In genomic region chr1:229579101-229579651, GRCh38 we compare ENCODE assay signal across 8 cellular contexts. TPM values are rescaled to one million over a fixed set of nuclear protein-coding genes. Genes with fewer than 3 reads are reported as not detected.
DNase-seq lines count a peak whose midpoint lies in the region; ATAC-seq and TF ChIP-seq lines count a peak whose summit lies in the region.

No MANE protein-coding gene starts in this region.

- DNase-seq in NCI-H2171 treated with DMSO at 0.1 percent for 48 hours (lab: John Stamatoyannopoulos, UW) (peak; percentile 87), brain microvascular endothelial cell (peak; percentile 21), left lobe of liver (ENCODE audit: low spot score) (peak; percentile 52), type B pancreatic cell (ENCODE audit: extremely low spot score, unreplicated experiment) (no peak), NCI-H1930 (lab: John Stamatoyannopoulos, UW) (no peak)

- peak overlapping the region; percentile 37 for H3K27ac Mint-ChIP-seq in type B pancreatic cell

- H3K27ac ChIP-seq in brain microvascular endothelial cell = no peak overlapping the region

- TF ChIP-seq CTCF in brain microvascular endothelial cell (IDR thresholded peaks at IDR 0.05; ENCODE audit: low read depth, low read length, missing control alignments) = no peak
- no peak for TF ChIP-seq CTCF in type B pancreatic cell (conservative IDR thresholded peaks at IDR 0.05)

- H3K27me3 ChIP-seq in brain microvascular endothelial cell (replicated peaks) = no peaks in the 10 kb centered on the region

- no peaks in the 10 kb centered on the region for H3K27me3 Mint-ChIP-seq in type B pancreatic cell

- H3K4me1 Mint-ChIP-seq in type B pancreatic cell (ENCODE audit: unreplicated experiment) = peaks cover 9% of the 10 kb centered on the region

- H3K9me3 Mint-ChIP-seq in type B pancreatic cell = no peaks in the 10 kb centered on the region

- ATAC-seq in GM18498 (IDR thresholded peaks at IDR 0.05; ENCODE audit: unreplicated experiment) = peak; percentile 91
- peak; percentile 67 for ATAC-seq in HG02981 (IDR thresholded peaks at IDR 0.05; ENCODE audit: unreplicated experiment)
- peak; percentile 83 for ATAC-seq in left lobe of liver
- ATAC-seq in HG03521 (IDR thresholded peaks at IDR 0.05; ENCODE audit: unreplicated experiment) = no peak

- H3K36me3 ChIP-seq in brain microvascular endothelial cell (replicated peaks) = no peaks in the 10 kb centered on the region

- in situ Hi-C loops in brain microvascular endothelial cell (cut with HindIII; ENCODE audit: low pct_ligation_motif_present, low sequenced_read_pairs) = no loop called here

- no peaks in the 10 kb centered on the region for H3K36me3 Mint-ChIP-seq in type B pancreatic cell

- no peak overlapping the region for H3K4me3 Mint-ChIP-seq in type B pancreatic cell

- H3K4me3 ChIP-seq in brain microvascular endothelial cell (ENCODE audit: low read depth, low read length) = no peak overlapping the region

RNA-seq across cellular contexts. Expression of gene ABCB10, which starts 20.7 kb away (rescaled TPM):
- total RNA-seq in left lobe of liver = 16.4 TPM
- 19.4 and 24.1 TPM in 2 replicates for total RNA-seq in type B pancreatic cell (ENCODE audit: low replicate concordance)

RNA-seq across cellular contexts. Expression of gene TAF5L, which starts 46.7 kb away (rescaled TPM):
- total RNA-seq in left lobe of liver (9.0 TPM), type B pancreatic cell (ENCODE audit: low replicate concordance) (16.9 and 17.4 TPM in 2 replicates)

RNA-seq across cellular contexts. Expression of gene URB2, which starts 46.9 kb away (rescaled TPM):
- total RNA-seq in left lobe of liver (3.0 TPM), type B pancreatic cell (ENCODE audit: low replicate concordance) (11.0 and 16.5 TPM in 2 replicates)

Comparison
In these comparisons a context has a peak if more than half of its experiments do, and no peak if none do; other contexts are left out.
1. DNase-seq: peak in NCI-H2171 treated with DMSO at 0.1 percent for 48 hours (single experiment), brain microvascular endothelial cell (single experiment) and left lobe of liver (single experiment); none in type B pancreatic cell (single experiment) and NCI-H1930 (0 of 2).